In genomic region chr14:71579331-71579730, GRCh38 we compare ENCODE assay signal across 1 cellular context.
TF ChIP-seq lines count a peak whose summit lies in the region.

No MANE protein-coding gene starts in this region.

TF ChIP-seq in GM12878, 131 proteins besides CTCF, POLR2A, EP300 and RAD21:
- TF ChIP-seq MTA2 (IDR thresholded peaks at IDR 0.05; ENCODE audit: low read depth) (no peak), IRF5 (IDR thresholded peaks at IDR 0.05; ENCODE audit: borderline replicate concordance) (no peak), BRCA1 (IDR thresholded peaks at IDR 0.05; ENCODE audit: low read depth, low read length) (no peak), LARP7 (IDR thresholded peaks at IDR 0.05) (no peak), PAX8 (IDR thresholded peaks at IDR 0.05) (no peak), USF1 (IDR thresholded peaks at IDR 0.05; ENCODE audit: borderline replicate concordance, extremely low read length, insufficient read depth, low read depth, low read length) (no peak), TBL1XR1 (IDR thresholded peaks at IDR 0.05; ENCODE audit: low read depth, low read length) (no peak), CHD1 (IDR thresholded peaks at IDR 0.05; ENCODE audit: low read depth, low read length) (no peak), HDGF (IDR thresholded peaks at IDR 0.05) (no peak), CEBPZ (IDR thresholded peaks at IDR 0.05; ENCODE audit: low read depth, low read length) (no peak), JUND (IDR thresholded peaks at IDR 0.05; ENCODE audit: low read depth, low read length) (no peak), FOXM1 (IDR thresholded peaks at IDR 0.05; ENCODE audit: low read depth, low read length) (no peak), CHD4 (IDR thresholded peaks at IDR 0.05) (no peak), SMARCA5 (IDR thresholded peaks at IDR 0.05) (no peak), STAT1 (conservative IDR thresholded peaks at IDR 0.05) (no peak), RCOR1 (conservative IDR thresholded peaks at IDR 0.05; ENCODE audit: low read depth, low read length) (no peak), PBX3 (IDR thresholded peaks at IDR 0.05; ENCODE audit: insufficient replicate concordance, low read depth, low read length) (no peak), NR2F1 (conservative IDR thresholded peaks at IDR 0.05) (no peak)
TF ChIP-seq in GM12878: peak in this region for 0.
